ENCODE assay signal across 22 cellular contexts in the genomic region with DNA sequence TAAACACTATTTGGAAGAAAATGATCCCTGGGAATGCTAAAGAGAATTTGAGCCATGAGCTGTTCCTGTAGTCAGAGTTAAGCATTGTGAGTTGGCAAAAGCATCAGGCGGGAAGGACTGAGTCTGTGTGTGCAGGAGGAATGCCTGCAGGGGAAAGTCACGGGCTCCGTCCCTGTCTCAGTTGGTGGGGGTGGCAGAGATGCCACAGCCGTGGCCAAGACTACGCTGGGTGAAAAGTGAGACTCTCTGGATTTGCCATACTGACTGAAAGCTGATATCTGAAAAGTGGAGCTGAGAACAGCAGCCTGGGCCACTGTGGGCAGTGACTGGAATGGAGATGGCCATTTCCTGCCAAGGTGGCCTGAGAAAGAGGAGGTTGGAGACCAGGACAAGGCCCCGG. TPM values are rescaled to one million over a fixed set of nuclear protein-coding genes. Genes with fewer than 3 reads are reported as not detected.
"Had no signal": no experiment of that assay in that cellular context is flagged by ENCODE, and none has a peak within 500 bp of the region (broad histone marks: within the 10 kb centered on the region; RNA-seq: fewer than 3 reads in every experiment).

No MANE protein-coding gene starts in this region.

- H3K4me3 ChIP-seq: adrenal gland, ascending aorta, dorsolateral prefrontal cortex, stomach, suprapubic skin, vagina had no signal

- H3K27ac ChIP-seq: adrenal gland, ascending aorta, brain microvascular endothelial cell, dorsolateral prefrontal cortex, stomach, suprapubic skin, vagina, VCaP had no signal

- H3K27me3 ChIP-seq: adrenal gland, ascending aorta, brain microvascular endothelial cell, stomach, suprapubic skin, vagina had no signal

- H3K36me3 Mint-ChIP-seq: activated naive CD8-positive, alpha-beta T cell had no signal

- H3K27me3 Mint-ChIP-seq: activated CD8-positive, alpha-beta T cell treated with anti-CD3 and anti-CD28 coated beads for 36 hours; activated naive CD8-positive, alpha-beta T cell had no signal

- H3K4me1 Mint-ChIP-seq: activated CD4-positive, alpha-beta T cell treated with anti-CD3 and anti-CD28 coated beads, Interleukin-2, amount 10 ng/mL, durations not matched to agents 24 days and 14 days had no signal

- H3K9me3 ChIP-seq: adrenal gland, ascending aorta, stomach, suprapubic skin, vagina had no signal

- H3K4me3 Mint-ChIP-seq: activated CD4-positive, alpha-beta T cell treated with anti-CD3 and anti-CD28 coated beads, Interleukin-2, amount 10 ng/mL, durations not matched to agents 24 days and 14 days; activated CD8-positive, alpha-beta T cell treated with anti-CD3 and anti-CD28 coated beads for 36 hours; activated naive CD8-positive, alpha-beta T cell; activated T-cell treated with anti-CD3 and anti-CD28 coated beads, Interleukin-2, amount 50 U/mL, for 4 hours; effector memory CD8-positive, alpha-beta T cell; neural crest cell; T-helper 2 cell treated with Interferon-gamma antibody and Interleukin-4, amounts not matched to agents 5 μg/mL and 100 μg/mL, for 36 hours had no signal

- DNase-seq: activated CD4-positive, alpha-beta T cell treated with anti-CD3 and anti-CD28 coated beads, Interleukin-2, amount 10 ng/mL, durations not matched to agents 24 days and 14 days; activated CD8-positive, alpha-beta T cell treated with anti-CD3 and anti-CD28 coated beads for 36 hours; activated naive CD4-positive, alpha-beta T cell; activated T-cell treated with anti-CD3 and anti-CD28 coated beads, Interleukin-2, amount 50 U/mL, for 4 hours; adrenal gland; brain microvascular endothelial cell; central memory CD4-positive, alpha-beta T cell; dorsolateral prefrontal cortex; effector memory CD8-positive, alpha-beta T cell; hippocampal formation; stimulated activated CD4-positive, alpha-beta T cell treated with anti-CD3 and anti-CD28 coated beads, Interleukin-4, amount 100 ng/mL, for 24 hours had no signal

- ATAC-seq: activated CD4-positive, CD25-positive, alpha-beta regulatory T cell treated with anti-CD3 and anti-CD28 coated beads, Interleukin-2, amount 50 U/mL, for 24 hours; activated CD8-positive, alpha-beta T cell treated with anti-CD3 and anti-CD28 coated beads for 36 hours; activated T-cell treated with anti-CD3 and anti-CD28 coated beads, Interleukin-2, amount 50 U/mL, for 4 hours; effector memory CD8-positive, alpha-beta T cell had no signal

- H3K9me3 Mint-ChIP-seq: activated CD4-positive, alpha-beta T cell treated with anti-CD3 and anti-CD28 coated beads, Interleukin-2, amount 10 ng/mL, durations not matched to agents 24 days and 14 days; activated CD8-positive, alpha-beta T cell treated with anti-CD3 and anti-CD28 coated beads for 36 hours; activated T-cell treated with anti-CD3 and anti-CD28 coated beads, Interleukin-2, amount 50 U/mL, for 4 hours; activated T-helper 2 cell treated with anti-CD3 and anti-CD28 coated beads, Interferon-gamma antibody, Interleukin-2, Interleukin-4, amounts not matched to agents 10 μg/mL and 5 μg/mL and 100 μg/mL, durations not matched to agents 14 hours and 24 hours and 36 hours; effector memory CD8-positive, alpha-beta T cell; T-helper 2 cell treated with Interferon-gamma antibody and Interleukin-4, amounts not matched to agents 5 μg/mL and 100 μg/mL, for 36 hours had no signal

- H3K4me1 ChIP-seq: adrenal gland, ascending aorta, suprapubic skin, vagina had no signal

- H3K27ac Mint-ChIP-seq: activated CD4-positive, alpha-beta T cell treated with anti-CD3 and anti-CD28 coated beads, Interleukin-2, amount 10 ng/mL, durations not matched to agents 24 days and 14 days; activated CD8-positive, alpha-beta T cell treated with anti-CD3 and anti-CD28 coated beads for 36 hours; activated naive CD8-positive, alpha-beta T cell; activated T-helper 2 cell treated with anti-CD3 and anti-CD28 coated beads, Interferon-gamma antibody, Interleukin-2, Interleukin-4, amounts not matched to agents 10 μg/mL and 5 μg/mL and 100 μg/mL, durations not matched to agents 14 hours and 24 hours and 36 hours; effector memory CD8-positive, alpha-beta T cell; T-helper 2 cell treated with Interferon-gamma antibody and Interleukin-4, amounts not matched to agents 5 μg/mL and 100 μg/mL, for 36 hours had no signal

- H3K36me3 ChIP-seq: adrenal gland, ascending aorta, brain microvascular endothelial cell, vagina had no signal

RNA-seq across cellular contexts. Expression of gene SYK, which starts 37.1 kb away (rescaled TPM):
- total RNA-seq: endothelial cell of umbilical vein had no signal
- polyA plus RNA-seq: endothelial cell of umbilical vein had no signal
